In genomic region chr5:17315710-17316221, GRCh38 we compare ENCODE assay signal across 10 cellular contexts.
A peak's percentile ranks its signal among the peaks of the same experiment; 100 is the strongest.
DNase-seq lines count a peak whose midpoint lies in the region; ATAC-seq and TF ChIP-seq lines count a peak whose summit lies in the region.
"Had no signal": no experiment of that assay in that cellular context is flagged by ENCODE, and none has a peak within 500 bp of the region (broad histone marks: within the 10 kb centered on the region; RNA-seq: fewer than 3 reads in every experiment).

No MANE protein-coding gene starts in this region.

- CTCF ChIA-PET in Calu3 (lab: Charles Lee) = no interaction called here

- H3K36me3 Mint-ChIP-seq in Calu3 (ENCODE audit: insufficient read depth, unreplicated experiment) = no peaks in the 10 kb centered on the region

- intact Hi-C loops in Calu3 (cut with micrococcal nuclease; ENCODE audit: unreplicated experiment) = no loop called here

- peaks cover 20% of the 10 kb centered on the region for H3K4me1 Mint-ChIP-seq in Calu3 (ENCODE audit: low read depth, unreplicated experiment)

- H3K4me3 Mint-ChIP-seq in Calu3 (ENCODE audit: low read depth, unreplicated experiment) = no peak overlapping the region

- peak; percentile 76 for DNase-seq in AG10803 (ENCODE audit: low read depth)
- peak; percentile 91 for DNase-seq in HCEC 1CT
- peak; percentile 71 for DNase-seq in SK-N-DZ (ENCODE audit: low spot score)
- DNase-seq in fibroblast of the aortic adventitia (ENCODE audit: low read depth) = peak; percentile 74
- no peak for DNase-seq in NCI-H226
- DNase-seq in Calu3 = no peak
- DNase-seq: GOT3, heart right ventricle had no signal

- H3K27me3 Mint-ChIP-seq in Calu3 (ENCODE audit: unreplicated experiment) = no peaks in the 10 kb centered on the region

- TF ChIP-seq CTCF in AG10803 (conservative IDR thresholded peaks at IDR 0.05; ENCODE audit: low read length) (no peak), fibroblast of the aortic adventitia (IDR thresholded peaks at IDR 0.05; ENCODE audit: insufficient read depth, low read length) (no peak), Calu3 (IDR thresholded peaks at IDR 0.05; ENCODE audit: unreplicated experiment) (no peak)

- no peak overlapping the region for H3K27ac Mint-ChIP-seq in Calu3 (ENCODE audit: unreplicated experiment)

- ATAC-seq in GM18498 (IDR thresholded peaks at IDR 0.05; ENCODE audit: unreplicated experiment) = no peak
- ATAC-seq in HG03175 (IDR thresholded peaks at IDR 0.05; ENCODE audit: unreplicated experiment) = no peak
- ATAC-seq: heart right ventricle had no signal

- no TSS peak for BruUV-seq in Calu3 (replicated peaks; lab: Mats Ljungman, UMichigan)

- no peak overlapping the region for H3K4me3 ChIP-seq in AG10803 (ENCODE audit: low read length)
- no peak overlapping the region for H3K4me3 ChIP-seq in fibroblast of the aortic adventitia (ENCODE audit: low read depth, low read length)
- H3K4me3 ChIP-seq: heart right ventricle had no signal

- H3K9me3 Mint-ChIP-seq in Calu3 (ENCODE audit: low read depth, unreplicated experiment) = no peaks in the 10 kb centered on the region

Comparison
In these comparisons a context has a peak if more than half of its experiments do, and no peak if none do; other contexts are left out.
1. DNase-seq: peak in AG10803 (single experiment), HCEC 1CT (single experiment), SK-N-DZ (single experiment) and fibroblast of the aortic adventitia (single experiment); none in NCI-H226 (single experiment) and Calu3 (single experiment).